ENCODE assay signal across 20 cellular contexts in genomic region chr1:69824932-69825331, GRCh38.
DNase-seq lines count a peak whose midpoint lies in the region; ATAC-seq and TF ChIP-seq lines count a peak whose summit lies in the region.
"Had no signal": no experiment of that assay in that cellular context is flagged by ENCODE, and none has a peak within 500 bp of the region (broad histone marks: within the 10 kb centered on the region; RNA-seq: fewer than 3 reads in every experiment).

No MANE protein-coding gene starts in this region.

- H3K9me3 ChIP-seq in MG63 (no peaks in the 10 kb centered on the region), body of pancreas (no peaks in the 10 kb centered on the region)
- H3K9me3 ChIP-seq: Peyer's patch, SK-N-SH had no signal

- no peak overlapping the region for H3K27ac ChIP-seq in body of pancreas
- H3K27ac ChIP-seq: neural progenitor cell, Peyer's patch, stomach had no signal

- peak; percentile 48 for DNase-seq in Ammon's horn (ENCODE audit: low spot score)
- DNase-seq in MG63: peak; percentile 29
- DNase-seq in body of pancreas: peak in 3 of 4 donors; percentile 4 to 9 (median 8)
- peak; percentile 6 for DNase-seq in iris pigment epithelial cell (ENCODE audit: low read depth)
- DNase-seq: activated CD4-positive, alpha-beta T cell treated with anti-CD3 and anti-CD28 coated beads for 36 hours; activated CD8-positive, alpha-beta memory T cell treated with anti-CD3 and anti-CD28 coated beads, Interleukin-2, amount 50 U/mL, for 48 hours; aorta; NCI-H82; Peyer's patch; SK-N-SH; stomach; T-helper 9 cell had no signal

- no peak overlapping the region for H3K4me3 ChIP-seq in MG63
- no peak overlapping the region for H3K4me3 ChIP-seq in body of pancreas
- H3K4me3 ChIP-seq: GM12878, neural progenitor cell, Peyer's patch, stomach had no signal

- no peaks in the 10 kb centered on the region for H3K27me3 ChIP-seq in MG63
- H3K27me3 ChIP-seq in body of pancreas: no peaks in the 10 kb centered on the region
- H3K27me3 ChIP-seq: neural progenitor cell, Peyer's patch, stomach had no signal

- no peaks in the 10 kb centered on the region for H3K4me1 ChIP-seq in body of pancreas
- H3K4me1 ChIP-seq: neural progenitor cell, Peyer's patch, stomach had no signal

- intact Hi-C loops in body of pancreas (cut with DNase I): no loop called here

- no peaks in the 10 kb centered on the region for H3K36me3 ChIP-seq in MG63
- H3K36me3 ChIP-seq in body of pancreas (replicated peaks in 1 of 2; ENCODE audit: insufficient read depth in 1 of 2, low read depth in 2 of 2): no peaks in the 10 kb centered on the region
- H3K36me3 ChIP-seq: neural progenitor cell, Peyer's patch, stomach had no signal

- ATAC-seq in body of pancreas: no peak
- ATAC-seq in HG03175 (IDR thresholded peaks at IDR 0.05; ENCODE audit: unreplicated experiment): no peak
- ATAC-seq in HG03469 (IDR thresholded peaks at IDR 0.05; ENCODE audit: unreplicated experiment): no peak
- no peak for ATAC-seq in GM21515 (IDR thresholded peaks at IDR 0.05; ENCODE audit: unreplicated experiment)
- no peak for ATAC-seq in GM19397 (IDR thresholded peaks at IDR 0.05; ENCODE audit: unreplicated experiment)
- ATAC-seq: activated CD4-positive, alpha-beta T cell treated with anti-CD3 and anti-CD28 coated beads for 36 hours; GM12878; HepG2; right cardiac atrium had no signal

- TF ChIP-seq POLR2A in body of pancreas (IDR thresholded peaks at IDR 0.05): no peak

- TF ChIP-seq CTCF in body of pancreas (IDR thresholded peaks at IDR 0.05): no peak
